In genomic region chr3:39295184-39295775, GRCh38 we compare ENCODE assay signal across 9 cellular contexts.
DNase-seq lines count a peak whose midpoint lies in the region; ATAC-seq lines count a peak whose summit lies in the region.
"Had no signal": no experiment of that assay in that cellular context is flagged by ENCODE, and none has a peak within 500 bp of the region (broad histone marks: within the 10 kb centered on the region; RNA-seq: fewer than 3 reads in every experiment).

No MANE protein-coding gene starts in this region.

- DNase-seq in kidney tubule cell (ENCODE audit: low spot score) (peak; percentile 3), GOT3 (lab: John Stamatoyannopoulos, UW) (no peak), iPS-NIHi7 (ENCODE audit: extremely low spot score) (no peak)
- no peak for DNase-seq in NK-92 treated with Interleukin-12 subunit alpha and Interleukin-12 subunit beta, amount 100 ng/mL, for 24 hours (lab: John Stamatoyannopoulos, UW)
- DNase-seq: dermis blood vessel endothelial cell had no signal

- ATAC-seq in GM18861 (IDR thresholded peaks at IDR 0.05; ENCODE audit: unreplicated experiment) (peak; percentile 89), GM21360 (IDR thresholded peaks at IDR 0.05; ENCODE audit: unreplicated experiment) (peak; percentile 88), HG03064 (IDR thresholded peaks at IDR 0.05; ENCODE audit: low read depth, unreplicated experiment) (peak; percentile 86)
- ATAC-seq: Right ventricle myocardium inferior had no signal
